ENCODE assay signal across 8 cellular contexts in genomic region chr6:144285798-144286502, GRCh38. TPM values are rescaled to one million over a fixed set of nuclear protein-coding genes. Genes with fewer than 3 reads are reported as not detected.
DNase-seq lines count a peak whose midpoint lies in the region; ATAC-seq and TF ChIP-seq lines count a peak whose summit lies in the region.

No MANE protein-coding gene starts in this region.

- H3K27me3 ChIP-seq in prostate gland (replicated peaks; ENCODE audit: insufficient read depth) = no peaks in the 10 kb centered on the region

- ATAC-seq in HG03159 (IDR thresholded peaks at IDR 0.05; ENCODE audit: unreplicated experiment) (peak; percentile 45), GM19328 (IDR thresholded peaks at IDR 0.05; ENCODE audit: unreplicated experiment) (no peak)

- TF ChIP-seq POLR2A in prostate gland (IDR thresholded peaks at IDR 0.05) = no peak

- H3K9me3 ChIP-seq in prostate gland = no peaks in the 10 kb centered on the region

- intact Hi-C loops in prostate gland (cut with DNase I) = loop anchor here (5.0 to 10.0 kb wide), 4 partner anchors 69 to 199 kb away; partner anchors contain the start of gene SF3B5

- peak; percentile 30 to 37 for DNase-seq in NOMO-1 (lab: John Stamatoyannopoulos, UW; ENCODE audit: unreplicated experiment in 2 of 2)
- DNase-seq in NOMO-1 treated with dmso at 0.1 percent for 144 hours (lab: John Stamatoyannopoulos, UW; ENCODE audit: unreplicated experiment) = no peak
- DNase-seq in SW 1271 (lab: John Stamatoyannopoulos, UW) = peak; percentile 43 to 57
- no peak for DNase-seq in astrocyte of the cerebellum (ENCODE audit: low read depth)
- peak; percentile 62 for DNase-seq in hepatic stellate cell (ENCODE audit: low spot score)
- DNase-seq in prostate gland (ENCODE audit: low spot score) = peak; percentile 68

- under 1% methylated on average over 42 of the region's 51 CpGs for WGBS in prostate gland

- H3K27ac ChIP-seq in prostate gland = peak overlapping the region; percentile 90 to 94

- peak overlapping the region; percentile 82 for H3K4me3 ChIP-seq in astrocyte of the cerebellum (ENCODE audit: low read depth, low read length)
- peak overlapping the region; percentile 69 to 83 for H3K4me3 ChIP-seq in prostate gland

- H3K36me3 ChIP-seq in prostate gland = no peaks in the 10 kb centered on the region

- in situ Hi-C loops in astrocyte of the cerebellum (cut with HindIII; ENCODE audit: low sequenced_read_pairs) = loop anchor here (5.0 to 25.0 kb wide), 3 partner anchors 51 to 191 kb away; no protein-coding TSS in a partner anchor

- TF ChIP-seq CTCF in astrocyte of the cerebellum (IDR thresholded peaks at IDR 0.05; ENCODE audit: low read depth, low read length, missing control alignments) (no peak), prostate gland (IDR thresholded peaks at IDR 0.05) (no peak)

- no peaks in the 10 kb centered on the region for H3K4me1 ChIP-seq in prostate gland (replicated peaks)

RNA-seq across cellular contexts. Expression of gene UTRN, which starts 0.8 kb away (rescaled TPM):
- total RNA-seq in prostate gland = 100 to 1,000 TPM; 150 to 188 TPM

Comparison
In these comparisons a context has a peak if more than half of its experiments do, and no peak if none do; other contexts are left out.
1. DNase-seq: peak in NOMO-1 (2 of 2), SW 1271 (2 of 2), hepatic stellate cell (single experiment) and prostate gland (single experiment); none in NOMO-1 treated with dmso at 0.1 percent for 144 hours (single experiment) and astrocyte of the cerebellum (single experiment).